ENCODE assay signal across 9 cellular contexts in genomic region chr14:55446127-55446736, GRCh38. TPM values are rescaled to one million over a fixed set of nuclear protein-coding genes. Genes with fewer than 3 reads are reported as not detected.
DNase-seq lines count a peak whose midpoint lies in the region; ATAC-seq, FAIRE-seq and TF ChIP-seq lines count a peak whose summit lies in the region.
"Had no signal": no experiment of that assay in that cellular context is flagged by ENCODE, and none has a peak within 500 bp of the region (broad histone marks: within the 10 kb centered on the region; RNA-seq: fewer than 3 reads in every experiment).

No MANE protein-coding gene starts in this region.

- H3K4me1 Mint-ChIP-seq in activated CD8-positive, alpha-beta T cell treated with anti-CD3 and anti-CD28 coated beads for 36 hours (ENCODE audit: low read depth): peaks cover 1% of the 10 kb centered on the region
- H3K4me1 Mint-ChIP-seq in naive thymus-derived CD4-positive, alpha-beta T cell: peaks cover 0 to 10% (median 0%) of the 10 kb centered on the region in 7 donors

- H3K9me3 ChIP-seq in naive thymus-derived CD4-positive, alpha-beta T cell (ENCODE audit: control insufficient read depth in 2 of 3, low read length in 3 of 3): no peaks in the 10 kb centered on the region
- H3K9me3 ChIP-seq in tibial artery: no peaks in the 10 kb centered on the region

- no peak for FAIRE-seq in D721Med (lab: Jason Lieb, UNC)

- H3K36me3 ChIP-seq in naive thymus-derived CD4-positive, alpha-beta T cell (ENCODE audit: control insufficient read depth in 2 of 3, insufficient read depth in 3 of 3, low read length in 3 of 3): no peaks in the 10 kb centered on the region
- no peaks in the 10 kb centered on the region for H3K36me3 ChIP-seq in tibial artery

- no peaks in the 10 kb centered on the region for H3K27me3 Mint-ChIP-seq in activated CD8-positive, alpha-beta T cell treated with anti-CD3 and anti-CD28 coated beads for 36 hours
- no peaks in the 10 kb centered on the region for H3K27me3 Mint-ChIP-seq in naive thymus-derived CD4-positive, alpha-beta T cell

- no peak for ATAC-seq in activated CD8-positive, alpha-beta T cell treated with anti-CD3 and anti-CD28 coated beads for 36 hours
- ATAC-seq in naive thymus-derived CD4-positive, alpha-beta T cell: peak; percentile 64
- ATAC-seq in HG03460 (IDR thresholded peaks at IDR 0.05; ENCODE audit: unreplicated experiment): no peak

- DNase-seq in D721Med (ENCODE audit: insufficient read length, low spot score): peak; percentile 24
- peak; percentile 41 for DNase-seq in HPDE6-E6E7 (ENCODE audit: extremely low spot score)
- DNase-seq in NCI-H748 (lab: John Stamatoyannopoulos, UW; ENCODE audit: unreplicated experiment): peak; percentile 76
- DNase-seq in activated CD8-positive, alpha-beta T cell treated with anti-CD3 and anti-CD28 coated beads for 36 hours: peak; percentile 72
- peak; percentile 44 for DNase-seq in epithelial cell of proximal tubule (ENCODE audit: low read depth)
- DNase-seq in naive thymus-derived CD4-positive, alpha-beta T cell: peak in 7 of 9 donors; percentile 28 to 58 (median 44)
- DNase-seq in tibial artery: peak in 1 of 2 donors; percentile 47

- no peak overlapping the region for H3K27ac ChIP-seq in naive thymus-derived CD4-positive, alpha-beta T cell (ENCODE audit: low read depth, low read length)
- no peak overlapping the region for H3K27ac ChIP-seq in tibial artery

- no peaks in the 10 kb centered on the region for H3K27me3 ChIP-seq in naive thymus-derived CD4-positive, alpha-beta T cell (ENCODE audit: control insufficient read depth in 2 of 2, insufficient read depth in 2 of 2, low read length in 2 of 2)
- no peaks in the 10 kb centered on the region for H3K27me3 ChIP-seq in tibial artery

- no peak overlapping the region for H3K4me3 ChIP-seq in epithelial cell of proximal tubule (ENCODE audit: low read depth, low read length)
- no peak overlapping the region for H3K4me3 ChIP-seq in naive thymus-derived CD4-positive, alpha-beta T cell (ENCODE audit: low read length)
- no peak overlapping the region for H3K4me3 ChIP-seq in tibial artery

- CTCF ChIA-PET in activated CD8-positive, alpha-beta T cell treated with anti-CD3 and anti-CD28 coated beads for 36 hours (lab: Charles Lee): interaction anchor here (0.6 to 3.1 kb wide), 73 partner anchors 9 to 1790 kb away, joined by 3 to 66 read pairs (median 4); partner anchors contain the start of genes DLGAP5 and MAPK1IP1L
- CTCF ChIA-PET in naive thymus-derived CD4-positive, alpha-beta T cell (lab: Charles Lee): interaction anchor here (0.7 to 2.1 kb wide), 5 partner anchors 10 to 157 kb away, joined by 3 to 19 read pairs (median 3); no protein-coding TSS in a partner anchor

- H3K4me3 Mint-ChIP-seq in activated CD8-positive, alpha-beta T cell treated with anti-CD3 and anti-CD28 coated beads for 36 hours: no peak overlapping the region
- H3K4me3 Mint-ChIP-seq in naive thymus-derived CD4-positive, alpha-beta T cell: no peak overlapping the region

- no peaks in the 10 kb centered on the region for H3K36me3 Mint-ChIP-seq in activated CD8-positive, alpha-beta T cell treated with anti-CD3 and anti-CD28 coated beads for 36 hours (ENCODE audit: low read depth)
- H3K36me3 Mint-ChIP-seq in naive thymus-derived CD4-positive, alpha-beta T cell: no peaks in the 10 kb centered on the region

- no peak overlapping the region for H3K27ac Mint-ChIP-seq in activated CD8-positive, alpha-beta T cell treated with anti-CD3 and anti-CD28 coated beads for 36 hours
- no peak overlapping the region for H3K27ac Mint-ChIP-seq in naive thymus-derived CD4-positive, alpha-beta T cell

- no peaks in the 10 kb centered on the region for H3K9me3 Mint-ChIP-seq in activated CD8-positive, alpha-beta T cell treated with anti-CD3 and anti-CD28 coated beads for 36 hours
- H3K9me3 Mint-ChIP-seq in naive thymus-derived CD4-positive, alpha-beta T cell: no peaks in the 10 kb centered on the region

- POLR2A ChIA-PET in activated CD8-positive, alpha-beta T cell treated with anti-CD3 and anti-CD28 coated beads for 36 hours (lab: Charles Lee): no interaction called here
- POLR2A ChIA-PET in naive thymus-derived CD4-positive, alpha-beta T cell (lab: Charles Lee): interaction anchor here (0.5 to 1.0 kb wide), 2 partner anchors 17 to 247 kb away, joined by 3 to 6 read pairs; no protein-coding TSS in a partner anchor

- intact Hi-C loops in activated CD8-positive, alpha-beta T cell treated with anti-CD3 and anti-CD28 coated beads for 36 hours (cut with micrococcal nuclease): loop anchor here (10.0 kb wide), 1 partner anchor 129 kb away; no protein-coding TSS in a partner anchor
- intact Hi-C loops in naive thymus-derived CD4-positive, alpha-beta T cell (cut with micrococcal nuclease): loop anchor here (1.0 to 10.0 kb wide), 3 partner anchors 209 to 1028 kb away; no protein-coding TSS in a partner anchor
- intact Hi-C loops in tibial artery (cut with DNase I; ENCODE audit: low total_unique reads): no loop called here

- peak; percentile 77 for TF ChIP-seq CTCF in D721Med (IDR thresholded peaks at IDR 0.05; ENCODE audit: insufficient read depth, missing control alignments)
- peak; percentile 85 for TF ChIP-seq CTCF in activated CD8-positive, alpha-beta T cell treated with anti-CD3 and anti-CD28 coated beads for 36 hours (IDR thresholded peaks at IDR 0.05)
- TF ChIP-seq CTCF in epithelial cell of proximal tubule (conservative IDR thresholded peaks at IDR 0.05; ENCODE audit: low read depth, low read length): peak; percentile 80
- peak; percentile 43 to 44 for TF ChIP-seq CTCF in tibial artery (IDR thresholded peaks at IDR 0.05)

- H3K4me1 ChIP-seq in naive thymus-derived CD4-positive, alpha-beta T cell (ENCODE audit: control insufficient read depth in 2 of 2, insufficient read depth in 2 of 2, low read length in 2 of 2): no peaks in the 10 kb centered on the region
- H3K4me1 ChIP-seq in tibial artery: peaks cover 0 to 11% (median 3%) of the 10 kb centered on the region in 4 donors

RNA-seq across cellular contexts. Expression of gene TBPL2, which starts 5.8 kb away (rescaled TPM):
- total RNA-seq in activated CD8-positive, alpha-beta T cell treated with anti-CD3 and anti-CD28 coated beads for 36 hours: not detected
- not detected in 2 replicates for total RNA-seq in epithelial cell of proximal tubule
- not detected for total RNA-seq in naive thymus-derived CD4-positive, alpha-beta T cell
- not detected for polyA plus RNA-seq in naive thymus-derived CD4-positive, alpha-beta T cell
- total RNA-seq: activated CD8-positive, alpha-beta memory T cell treated with anti-CD3 and anti-CD28 coated beads for 36 hours had no signal

RNA-seq across cellular contexts. Expression of gene ATG14, which starts 34.6 kb away (rescaled TPM):
- 1 to 10 TPM; 5.1 to 5.5 TPM for total RNA-seq in activated CD8-positive, alpha-beta T cell treated with anti-CD3 and anti-CD28 coated beads for 36 hours
- 5.0 and 5.1 TPM in 2 replicates for total RNA-seq in epithelial cell of proximal tubule
- total RNA-seq in naive thymus-derived CD4-positive, alpha-beta T cell: 10 to 100 TPM in 4 of 5 experiments, 1 to 10 TPM in 1; 7.8 to 19.6 (median 18.8) TPM
- polyA plus RNA-seq in naive thymus-derived CD4-positive, alpha-beta T cell: 1 to 10 TPM; 5.0 to 8.0 TPM
